8 cellular contexts compared by ENCODE assay signal in the genomic region with DNA sequence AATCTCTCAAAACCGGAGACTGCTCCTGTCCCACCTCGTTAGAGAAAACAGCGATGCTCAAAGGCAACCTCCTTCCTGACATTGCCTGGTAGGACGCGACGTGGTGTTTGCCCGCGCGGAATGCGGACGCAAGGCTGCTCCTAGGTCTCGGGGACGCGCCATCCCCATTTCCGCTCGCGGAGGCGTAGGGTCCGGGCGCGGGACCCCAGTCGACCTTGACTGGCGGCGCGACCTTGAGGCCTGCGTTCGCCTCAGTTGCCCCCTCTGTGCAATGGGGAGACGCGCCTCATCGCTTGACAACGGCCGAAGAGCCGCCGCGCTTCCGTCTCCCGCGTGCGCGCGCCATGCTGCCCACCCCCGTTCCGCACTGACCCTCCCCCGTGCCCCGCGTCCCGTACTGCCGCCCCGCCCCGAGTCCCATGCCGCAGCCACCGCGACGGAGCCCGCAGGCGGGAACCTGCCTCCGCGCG. TPM values are rescaled to one million over a fixed set of nuclear protein-coding genes. Genes with fewer than 3 reads are reported as not detected.
DNase-seq lines count a peak whose midpoint lies in the region; ATAC-seq and TF ChIP-seq lines count a peak whose summit lies in the region.

No MANE protein-coding gene starts in this region.

- H3K4me3 ChIP-seq in BE2C (ENCODE audit: low read depth, low read length) (peak overlapping the region; percentile 99), NT2/D1 (ENCODE audit: insufficient read length, low read depth) (peak overlapping the region; percentile 89)

- DNase-seq in BE2C (no peak), NT2/D1 (ENCODE audit: low read depth, low spot score) (no peak), caudate nucleus (lab: John Stamatoyannopoulos, UW) (peak in 14 of 61 donors; percentile 36 to 81 (median 60)), kidney tubule cell (ENCODE audit: low spot score) (peak; percentile 78), superior temporal gyrus (ENCODE audit: extremely low spot score) (peak; percentile 58)
- no peak for DNase-seq in NK-92 treated with Interleukin-12 subunit alpha and Interleukin-12 subunit beta, amount 100 ng/mL, for 24 hours (lab: John Stamatoyannopoulos, UW)

- peak overlapping the region; percentile 95 for H3K9ac ChIP-seq in NT2/D1 (ENCODE audit: insufficient read length, low read depth)

- H3K4me1 ChIP-seq in BE2C = no peaks in the 10 kb centered on the region
- no peaks in the 10 kb centered on the region for H3K4me1 ChIP-seq in NT2/D1 (ENCODE audit: insufficient read depth, insufficient read length)

- no peak for TF ChIP-seq CTCF in BE2C (IDR thresholded peaks at IDR 0.05; ENCODE audit: low read depth, low read length)

- H3K9me3 ChIP-seq in BE2C = no peaks in the 10 kb centered on the region
- no peaks in the 10 kb centered on the region for H3K9me3 ChIP-seq in NT2/D1 (ENCODE audit: insufficient read depth, low read length)

- ATAC-seq in GM18861 (IDR thresholded peaks at IDR 0.05; ENCODE audit: unreplicated experiment) (peak; percentile 5), HG03139 (IDR thresholded peaks at IDR 0.05; ENCODE audit: unreplicated experiment) (peak; percentile 5)

- H3K27me3 ChIP-seq in BE2C (no peaks in the 10 kb centered on the region), NT2/D1 (ENCODE audit: insufficient read depth, insufficient read length) (no peaks in the 10 kb centered on the region)

- peaks cover 45% of the 10 kb centered on the region for H3K36me3 ChIP-seq in BE2C
- peaks cover 41% of the 10 kb centered on the region for H3K36me3 ChIP-seq in NT2/D1 (ENCODE audit: insufficient read depth, insufficient read length, low read length)

- H3K27ac ChIP-seq in caudate nucleus (ENCODE audit: low read depth, low read length) = peak overlapping the region; percentile 76

RNA-seq across cellular contexts. Expression of a gene that starts 0.4 kb away (rescaled TPM):
- 1,732 TPM for polyA plus RNA-seq in BE2C (2012; ENCODE audit: insufficient read depth, insufficient read length, low read depth)

RNA-seq across cellular contexts. Expression of a gene that starts 47.4 kb away (rescaled TPM):
- polyA plus RNA-seq in BE2C (2012; ENCODE audit: insufficient read depth, insufficient read length, low read depth) = 117 TPM

RNA-seq across cellular contexts. Expression of a gene that starts 51.8 kb away (rescaled TPM):
- polyA plus RNA-seq in BE2C (2012; ENCODE audit: insufficient read depth, insufficient read length, low read depth) = 155 TPM

Comparison
In these comparisons a context has a peak if more than half of its experiments do, and no peak if none do; other contexts are left out.
1. DNase-seq: peak in kidney tubule cell (single experiment) and superior temporal gyrus (single experiment); none in BE2C (single experiment), NT2/D1 (single experiment) and NK-92 treated with Interleukin-12 subunit alpha and Interleukin-12 subunit beta, amount 100 ng/mL, for 24 hours (single experiment).